In genomic region chr10:106278385-106278784, GRCh38 we compare ENCODE assay signal across 22 cellular contexts.
DNase-seq lines count a peak whose midpoint lies in the region; TF ChIP-seq lines count a peak whose summit lies in the region.
"Had no signal": no experiment of that assay in that cellular context is flagged by ENCODE, and none has a peak within 500 bp of the region (broad histone marks: within the 10 kb centered on the region; RNA-seq: fewer than 3 reads in every experiment).

No MANE protein-coding gene starts in this region.

- in situ Hi-C loops in KBM-7 (cut with MboI; ENCODE audit: low pct_unique_long_range_greater_than_20kb, low sequenced_read_pairs) = no loop called here

- H3K4me1 Mint-ChIP-seq in brain = peaks cover 8% of the 10 kb centered on the region
- no peaks in the 10 kb centered on the region for H3K4me1 Mint-ChIP-seq in nephron
- no peaks in the 10 kb centered on the region for H3K4me1 Mint-ChIP-seq in activated naive CD4-positive, alpha-beta T cell treated with anti-CD3 and anti-CD28 coated beads, Interleukin-2, amount 10 ng/mL, durations not matched to agents 7 days and 5 days
- H3K4me1 Mint-ChIP-seq: activated B cell treated with CpG ODN at 0.5 μM for 24 hours; B cell; naive thymus-derived CD4-positive, alpha-beta T cell had no signal

- DNase-seq in BJ (ENCODE audit: low read depth) (no peak), ELR (ENCODE audit: low read depth) (peak; percentile 13), ureter (ENCODE audit: low spot score) (no peak), KBM-7 (no peak)
- no peak for DNase-seq in activated naive CD4-positive, alpha-beta T cell treated with anti-CD3 and anti-CD28 coated beads, Interleukin-2, amount 10 ng/mL, durations not matched to agents 7 days and 5 days
- DNase-seq: activated B cell treated with CpG ODN at 0.5 μM for 24 hours; activated CD4-positive, alpha-beta memory T cell treated with anti-CD3 and anti-CD28 coated beads for 36 hours; activated effector memory CD4-positive, alpha-beta T cell treated with anti-CD3 and anti-CD28 coated beads, Interleukin-2, amount 50 U/mL, for 16 hours; Caco-2; naive thymus-derived CD4-positive, alpha-beta T cell; NCI-H1436; NCI-H2227 treated with DMSO at 0.1 percent for 48 hours; NCI-H774; stimulated activated CD4-positive, alpha-beta T cell treated with anti-CD3 and anti-CD28 coated beads, Interleukin-1b, Interleukin-23, amount 100 ng/mL, for 48 hours; stimulated activated naive B cell treated with anti-CD40 and anti-IgM and Interleukin-4, amounts not matched to agents 10 μg/mL and 1 μg/mL and 100 μg/mL, for 72 hours had no signal

- POLR2A ChIA-PET in BJ (lab: Charles Lee) = no interaction called here

- CTCF ChIA-PET in BJ (lab: Yijun Ruan, JAX) = interaction anchor here (1.3 kb wide), 2 partner anchors 327 to 329 kb away, joined by 3 read pairs; no protein-coding TSS in a partner anchor
- CTCF ChIA-PET in activated naive CD4-positive, alpha-beta T cell treated with anti-CD3 and anti-CD28 coated beads, Interleukin-2, amount 10 ng/mL, durations not matched to agents 7 days and 5 days (lab: Charles Lee) = no interaction called here

- H3K4me3 Mint-ChIP-seq in brain (no peak overlapping the region), nephron (no peak overlapping the region)
- H3K4me3 Mint-ChIP-seq in activated naive CD4-positive, alpha-beta T cell treated with anti-CD3 and anti-CD28 coated beads, Interleukin-2, amount 10 ng/mL, durations not matched to agents 7 days and 5 days = no peak overlapping the region
- H3K4me3 Mint-ChIP-seq: activated B cell treated with CpG ODN at 0.5 μM for 24 hours; activated CD4-positive, alpha-beta memory T cell treated with anti-CD3 and anti-CD28 coated beads for 36 hours; B cell; naive thymus-derived CD4-positive, alpha-beta T cell; stimulated activated naive B cell treated with anti-CD40 and anti-IgM and Interleukin-4, amounts not matched to agents 10 μg/mL and 1 μg/mL and 100 μg/mL, for 72 hours; T-helper 2 cell treated with Interferon-gamma antibody and Interleukin-4, amounts not matched to agents 5 μg/mL and 100 μg/mL, for 36 hours had no signal

- peak; percentile 16; the same call in 1 of the 2 replicates for TF ChIP-seq CTCF in BJ (IDR thresholded peaks at IDR 0.05; ENCODE audit: insufficient read depth, low read depth, low read length)
- TF ChIP-seq CTCF in brain (conservative IDR thresholded peaks at IDR 0.05) = peak; percentile 38 to 41
- TF ChIP-seq CTCF in nephron (IDR thresholded peaks at IDR 0.05; ENCODE audit: unreplicated experiment in 3 of 3) = peak; percentile 22 to 26 (median 24)

- no peaks in the 10 kb centered on the region for H3K36me3 ChIP-seq in BJ (ENCODE audit: control insufficient read depth, insufficient read depth, low read length)
- H3K36me3 ChIP-seq: gastroesophageal sphincter, thoracic aorta had no signal

- H3K27me3 Mint-ChIP-seq in brain (peaks cover 3% of the 10 kb centered on the region), nephron (ENCODE audit: low read depth) (peaks cover 3% of the 10 kb centered on the region)
- H3K27me3 Mint-ChIP-seq in activated naive CD4-positive, alpha-beta T cell treated with anti-CD3 and anti-CD28 coated beads, Interleukin-2, amount 10 ng/mL, durations not matched to agents 7 days and 5 days = no peaks in the 10 kb centered on the region
- H3K27me3 Mint-ChIP-seq: activated B cell treated with CpG ODN at 0.5 μM for 24 hours; activated CD4-positive, alpha-beta memory T cell treated with anti-CD3 and anti-CD28 coated beads for 36 hours; B cell; naive thymus-derived CD4-positive, alpha-beta T cell; stimulated activated naive B cell treated with anti-CD40 and anti-IgM and Interleukin-4, amounts not matched to agents 10 μg/mL and 1 μg/mL and 100 μg/mL, for 72 hours had no signal

- H3K27ac Mint-ChIP-seq in brain = no peak overlapping the region
- no peak overlapping the region for H3K27ac Mint-ChIP-seq in nephron
- no peak overlapping the region for H3K27ac Mint-ChIP-seq in activated naive CD4-positive, alpha-beta T cell treated with anti-CD3 and anti-CD28 coated beads, Interleukin-2, amount 10 ng/mL, durations not matched to agents 7 days and 5 days
- H3K27ac Mint-ChIP-seq: activated B cell treated with CpG ODN at 0.5 μM for 24 hours; activated CD4-positive, alpha-beta memory T cell treated with anti-CD3 and anti-CD28 coated beads for 36 hours; B cell; naive thymus-derived CD4-positive, alpha-beta T cell; stimulated activated naive B cell treated with anti-CD40 and anti-IgM and Interleukin-4, amounts not matched to agents 10 μg/mL and 1 μg/mL and 100 μg/mL, for 72 hours; T-helper 2 cell treated with Interferon-gamma antibody and Interleukin-4, amounts not matched to agents 5 μg/mL and 100 μg/mL, for 36 hours had no signal

- H3K4me3 ChIP-seq in BJ (ENCODE audit: low read depth, low read length) = no peak overlapping the region
- H3K4me3 ChIP-seq: gastroesophageal sphincter, SK-N-MC, thoracic aorta had no signal

- H3K36me3 Mint-ChIP-seq in brain = peaks cover 4% of the 10 kb centered on the region
- H3K36me3 Mint-ChIP-seq in nephron (ENCODE audit: low read depth) = no peaks in the 10 kb centered on the region
- no peaks in the 10 kb centered on the region for H3K36me3 Mint-ChIP-seq in activated naive CD4-positive, alpha-beta T cell treated with anti-CD3 and anti-CD28 coated beads, Interleukin-2, amount 10 ng/mL, durations not matched to agents 7 days and 5 days
- H3K36me3 Mint-ChIP-seq: activated CD4-positive, alpha-beta memory T cell treated with anti-CD3 and anti-CD28 coated beads for 36 hours; naive thymus-derived CD4-positive, alpha-beta T cell; stimulated activated naive B cell treated with anti-CD40 and anti-IgM and Interleukin-4, amounts not matched to agents 10 μg/mL and 1 μg/mL and 100 μg/mL, for 72 hours had no signal

- peaks cover 6 to 17% (median 11%) of the 10 kb centered on the region in 5 experiments for H3K9me3 Mint-ChIP-seq in brain
- H3K9me3 Mint-ChIP-seq in nephron = no peaks in the 10 kb centered on the region
- H3K9me3 Mint-ChIP-seq in activated naive CD4-positive, alpha-beta T cell treated with anti-CD3 and anti-CD28 coated beads, Interleukin-2, amount 10 ng/mL, durations not matched to agents 7 days and 5 days = peaks cover 5% of the 10 kb centered on the region
- H3K9me3 Mint-ChIP-seq: T-helper 2 cell treated with Interferon-gamma antibody and Interleukin-4, amounts not matched to agents 5 μg/mL and 100 μg/mL, for 36 hours had no signal

- no peaks in the 10 kb centered on the region for H3K27me3 ChIP-seq in BJ (ENCODE audit: control insufficient read depth, insufficient read depth, low read length)
- H3K27me3 ChIP-seq: gastroesophageal sphincter had no signal
